3 cellular contexts compared by ENCODE assay signal in the genomic region with DNA sequence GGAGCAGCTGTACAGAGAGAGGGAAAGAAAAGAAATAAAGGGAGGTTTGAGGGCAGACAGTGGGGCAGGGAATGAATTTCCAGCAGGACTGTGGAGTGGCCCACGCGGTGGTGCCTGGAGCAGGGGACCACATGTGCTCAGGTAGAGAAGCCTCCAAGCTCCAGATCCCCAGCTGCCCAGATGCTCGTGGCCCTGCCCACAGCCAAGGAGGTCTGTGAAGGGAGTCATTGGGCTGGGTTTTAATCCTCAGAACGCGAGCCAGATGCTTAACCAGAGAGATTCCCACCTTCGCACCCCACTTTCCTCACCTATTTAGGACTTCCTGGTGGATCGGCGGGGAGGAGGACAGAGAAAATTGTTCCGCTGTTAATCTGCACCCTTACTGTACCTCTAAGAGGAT.
TF ChIP-seq lines count a peak whose summit lies in the region.

No MANE protein-coding gene starts in this region.

TF ChIP-seq in SK-N-SH, 30 proteins besides CTCF, POLR2A, EP300 and RAD21 (continued from another document and continues in another):
- TF ChIP-seq, protein P1, sequence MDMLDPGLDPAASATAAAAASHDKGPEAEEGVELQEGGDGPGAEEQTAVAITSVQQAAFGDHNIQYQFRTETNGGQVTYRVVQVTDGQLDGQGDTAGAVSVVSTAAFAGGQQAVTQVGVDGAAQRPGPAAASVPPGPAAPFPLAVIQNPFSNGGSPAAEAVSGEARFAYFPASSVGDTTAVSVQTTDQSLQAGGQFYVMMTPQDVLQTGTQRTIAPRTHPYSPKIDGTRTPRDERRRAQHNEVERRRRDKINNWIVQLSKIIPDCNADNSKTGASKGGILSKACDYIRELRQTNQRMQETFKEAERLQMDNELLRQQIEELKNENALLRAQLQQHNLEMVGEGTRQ (IDR thresholded peaks at IDR 0.05; ENCODE audit: borderline replicate concordance, low read depth, low read length) = no peak
- no peak for TF ChIP-seq SIN3A (IDR thresholded peaks at IDR 0.05; ENCODE audit: borderline replicate concordance, low read depth, low read length)
- TF ChIP-seq RCOR1 (IDR thresholded peaks at IDR 0.05; ENCODE audit: low read length) = no peak
- TF ChIP-seq POLR2AphosphoS5 (IDR thresholded peaks at IDR 0.05; ENCODE audit: low read depth, low read length) = no peak
- no peak for TF ChIP-seq FOXM1 (IDR thresholded peaks at IDR 0.05; ENCODE audit: low read depth)
- TF ChIP-seq REST (IDR thresholded peaks at IDR 0.05; ENCODE audit: low read depth, low read length) = no peak
- TF ChIP-seq, protein P2, sequence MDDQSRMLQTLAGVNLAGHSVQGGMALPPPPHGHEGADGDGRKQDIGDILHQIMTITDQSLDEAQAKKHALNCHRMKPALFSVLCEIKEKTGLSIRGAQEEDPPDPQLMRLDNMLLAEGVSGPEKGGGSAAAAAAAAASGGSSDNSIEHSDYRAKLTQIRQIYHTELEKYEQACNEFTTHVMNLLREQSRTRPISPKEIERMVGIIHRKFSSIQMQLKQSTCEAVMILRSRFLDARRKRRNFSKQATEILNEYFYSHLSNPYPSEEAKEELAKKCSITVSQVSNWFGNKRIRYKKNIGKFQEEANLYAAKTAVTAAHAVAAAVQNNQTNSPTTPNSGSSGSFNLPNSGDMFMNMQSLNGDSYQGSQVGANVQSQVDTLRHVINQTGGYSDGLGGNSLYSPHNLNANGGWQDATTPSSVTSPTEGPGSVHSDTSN (IDR thresholded peaks at IDR 0.05) = no peak
- no peak for TF ChIP-seq MEF2A (IDR thresholded peaks at IDR 0.05; ENCODE audit: borderline replicate concordance, low read depth)
- no peak for TF ChIP-seq GATA2 (CRISPR knock-in tag; IDR thresholded peaks at IDR 0.05)
- no peak for TF ChIP-seq JUND (IDR thresholded peaks at IDR 0.05)
- no peak for TF ChIP-seq TCF12 (IDR thresholded peaks at IDR 0.05)
- no peak for TF ChIP-seq SMC3 (IDR thresholded peaks at IDR 0.05; ENCODE audit: low read depth, low read length)
- no peak for TF ChIP-seq GABPA (IDR thresholded peaks at IDR 0.05; ENCODE audit: low read depth)

TF ChIP-seq in SK-N-SH treated with all-trans-retinoic acid at 6 μM for 48 hours, 23 proteins besides CTCF, POLR2A, EP300 and RAD21 (continued from another document):
- TF ChIP-seq CREB5 (CRISPR knock-in tag; IDR thresholded peaks at IDR 0.05; ENCODE audit: low read depth) (no peak), ZFP30 (CRISPR knock-in tag; IDR thresholded peaks at IDR 0.05) (no peak), ZFP3 (CRISPR knock-in tag; IDR thresholded peaks at IDR 0.05) (no peak), OSR1 (CRISPR knock-in tag; IDR thresholded peaks at IDR 0.05) (no peak), ZNF70 (CRISPR knock-in tag; IDR thresholded peaks at IDR 0.05) (no peak), ESRRG (CRISPR knock-in tag; IDR thresholded peaks at IDR 0.05) (no peak), GLIS3 (CRISPR knock-in tag; IDR thresholded peaks at IDR 0.05) (no peak), CSDC2 (CRISPR knock-in tag; IDR thresholded peaks at IDR 0.05) (no peak), ARNTL (CRISPR knock-in tag; IDR thresholded peaks at IDR 0.05; ENCODE audit: borderline replicate concordance, low read depth) (no peak)
- TF ChIP-seq, protein P3, sequence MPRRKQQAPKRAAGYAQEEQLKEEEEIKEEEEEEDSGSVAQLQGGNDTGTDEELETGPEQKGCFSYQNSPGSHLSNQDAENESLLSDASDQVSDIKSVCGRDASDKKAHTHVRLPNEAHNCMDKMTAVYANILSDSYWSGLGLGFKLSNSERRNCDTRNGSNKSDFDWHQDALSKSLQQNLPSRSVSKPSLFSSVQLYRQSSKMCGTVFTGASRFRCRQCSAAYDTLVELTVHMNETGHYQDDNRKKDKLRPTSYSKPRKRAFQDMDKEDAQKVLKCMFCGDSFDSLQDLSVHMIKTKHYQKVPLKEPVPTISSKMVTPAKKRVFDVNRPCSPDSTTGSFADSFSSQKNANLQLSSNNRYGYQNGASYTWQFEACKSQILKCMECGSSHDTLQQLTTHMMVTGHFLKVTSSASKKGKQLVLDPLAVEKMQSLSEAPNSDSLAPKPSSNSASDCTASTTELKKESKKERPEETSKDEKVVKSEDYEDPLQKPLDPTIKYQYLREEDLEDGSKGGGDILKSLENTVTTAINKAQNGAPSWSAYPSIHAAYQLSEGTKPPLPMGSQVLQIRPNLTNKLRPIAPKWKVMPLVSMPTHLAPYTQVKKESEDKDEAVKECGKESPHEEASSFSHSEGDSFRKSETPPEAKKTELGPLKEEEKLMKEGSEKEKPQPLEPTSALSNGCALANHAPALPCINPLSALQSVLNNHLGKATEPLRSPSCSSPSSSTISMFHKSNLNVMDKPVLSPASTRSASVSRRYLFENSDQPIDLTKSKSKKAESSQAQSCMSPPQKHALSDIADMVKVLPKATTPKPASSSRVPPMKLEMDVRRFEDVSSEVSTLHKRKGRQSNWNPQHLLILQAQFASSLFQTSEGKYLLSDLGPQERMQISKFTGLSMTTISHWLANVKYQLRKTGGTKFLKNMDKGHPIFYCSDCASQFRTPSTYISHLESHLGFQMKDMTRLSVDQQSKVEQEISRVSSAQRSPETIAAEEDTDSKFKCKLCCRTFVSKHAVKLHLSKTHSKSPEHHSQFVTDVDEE (CRISPR knock-in tag; IDR thresholded peaks at IDR 0.05) = no peak
- TF ChIP-seq, protein P4, sequence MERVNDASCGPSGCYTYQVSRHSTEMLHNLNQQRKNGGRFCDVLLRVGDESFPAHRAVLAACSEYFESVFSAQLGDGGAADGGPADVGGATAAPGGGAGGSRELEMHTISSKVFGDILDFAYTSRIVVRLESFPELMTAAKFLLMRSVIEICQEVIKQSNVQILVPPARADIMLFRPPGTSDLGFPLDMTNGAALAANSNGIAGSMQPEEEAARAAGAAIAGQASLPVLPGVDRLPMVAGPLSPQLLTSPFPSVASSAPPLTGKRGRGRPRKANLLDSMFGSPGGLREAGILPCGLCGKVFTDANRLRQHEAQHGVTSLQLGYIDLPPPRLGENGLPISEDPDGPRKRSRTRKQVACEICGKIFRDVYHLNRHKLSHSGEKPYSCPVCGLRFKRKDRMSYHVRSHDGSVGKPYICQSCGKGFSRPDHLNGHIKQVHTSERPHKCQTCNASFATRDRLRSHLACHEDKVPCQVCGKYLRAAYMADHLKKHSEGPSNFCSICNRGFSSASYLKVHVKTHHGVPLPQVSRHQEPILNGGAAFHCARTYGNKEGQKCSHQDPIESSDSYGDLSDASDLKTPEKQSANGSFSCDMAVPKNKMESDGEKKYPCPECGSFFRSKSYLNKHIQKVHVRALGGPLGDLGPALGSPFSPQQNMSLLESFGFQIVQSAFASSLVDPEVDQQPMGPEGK (CRISPR knock-in tag; IDR thresholded peaks at IDR 0.05; ENCODE audit: borderline replicate concordance) = no peak
TF ChIP-seq in SK-N-SH treated with all-trans-retinoic acid at 6 μM for 48 hours: peak in this region for 0.

TF ChIP-seq in GM23338, 12 proteins besides CTCF, POLR2A, EP300 and RAD21 (continued from another document):
- TF ChIP-seq REST (IDR thresholded peaks at IDR 0.05; ENCODE audit: unreplicated experiment) = no peak
- no peak for TF ChIP-seq EZH2phosphoT487 (IDR thresholded peaks at IDR 0.05; ENCODE audit: unreplicated experiment)
- TF ChIP-seq ZNF331 (CRISPR knock-in tag; IDR thresholded peaks at IDR 0.05; ENCODE audit: low read depth) = no peak
- TF ChIP-seq ZNF462 (CRISPR knock-in tag; IDR thresholded peaks at IDR 0.05) = no peak
